8 cellular contexts compared by ENCODE assay signal in the genomic region with DNA sequence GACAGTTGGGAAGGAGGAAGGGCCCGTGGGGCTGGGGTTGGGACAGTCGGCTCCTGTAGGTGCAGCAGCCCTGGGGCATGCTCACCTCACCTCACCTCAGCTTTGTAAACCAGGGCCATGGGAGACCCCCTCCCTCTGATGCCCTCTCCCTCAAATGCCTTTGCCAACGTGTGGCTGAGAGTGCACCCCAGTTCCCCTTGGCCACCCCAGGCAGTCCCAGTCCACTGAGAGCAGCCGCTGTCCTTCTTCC. TPM values are rescaled to one million over a fixed set of nuclear protein-coding genes. Genes with fewer than 3 reads are reported as not detected.
A peak's percentile ranks its signal among the peaks of the same experiment; 100 is the strongest.
DNase-seq lines count a peak whose midpoint lies in the region; ATAC-seq, FAIRE-seq and TF ChIP-seq lines count a peak whose summit lies in the region.

No MANE protein-coding gene starts in this region.

- no peak for DNase-seq in activated CD4-positive, alpha-beta memory T cell treated with anti-CD3 and anti-CD28 coated beads for 36 hours
- no peak for DNase-seq in right atrium auricular region (ENCODE audit: low spot score)
- no peak for DNase-seq in stimulated activated naive CD8-positive, alpha-beta T cell treated with anti-CD3 and anti-CD28 coated beads, Interleukin-15, Interleukin-2, amounts not matched to agents 100 U/mL and 50 U/mL, for 24 hours
- no peak for DNase-seq in HTR-8/SVneo (ENCODE audit: insufficient read length, low spot score)

- peak overlapping the region; percentile 100 for H3K27ac Mint-ChIP-seq in activated CD4-positive, alpha-beta memory T cell treated with anti-CD3 and anti-CD28 coated beads for 36 hours

- peaks cover 8% of the 10 kb centered on the region for H3K27me3 Mint-ChIP-seq in activated CD4-positive, alpha-beta memory T cell treated with anti-CD3 and anti-CD28 coated beads for 36 hours

- peaks cover 30% of the 10 kb centered on the region for H3K36me3 Mint-ChIP-seq in activated CD4-positive, alpha-beta memory T cell treated with anti-CD3 and anti-CD28 coated beads for 36 hours

- H3K4me3 ChIP-seq in right atrium auricular region: peak overlapping the region; percentile 79 to 95

- ATAC-seq in HG02642 (IDR thresholded peaks at IDR 0.05; ENCODE audit: poor library complexity, unreplicated experiment) (peak; percentile 1), HG02884 (IDR thresholded peaks at IDR 0.05; ENCODE audit: unreplicated experiment) (no peak), HG03095 (IDR thresholded peaks at IDR 0.05; ENCODE audit: unreplicated experiment) (no peak), GM19324 (IDR thresholded peaks at IDR 0.05; ENCODE audit: low FRiP score, unreplicated experiment) (no peak)
- peak; percentile 0 for ATAC-seq in stimulated activated naive CD8-positive, alpha-beta T cell treated with anti-CD3 and anti-CD28 coated beads, Interleukin-15, Interleukin-2, amounts not matched to agents 100 U/mL and 50 U/mL, for 24 hours

- no peaks in the 10 kb centered on the region for H3K27me3 ChIP-seq in right atrium auricular region

- H3K27ac ChIP-seq in right atrium auricular region: peak overlapping the region; percentile 99

- CTCF ChIA-PET in activated CD4-positive, alpha-beta memory T cell treated with anti-CD3 and anti-CD28 coated beads for 36 hours (lab: Charles Lee): interaction anchor here (1.3 to 11.8 kb wide), 7 partner anchors 12 to 90 kb away, joined by 3 to 257 read pairs (median 32); a partner anchor contains a TSS

- POLR2A ChIA-PET in activated CD4-positive, alpha-beta memory T cell treated with anti-CD3 and anti-CD28 coated beads for 36 hours (lab: Charles Lee): interaction anchor here (0.9 to 17.4 kb wide), 11 partner anchors 9 to 197 kb away, joined by 3 to 4089 read pairs (median 10); a partner anchor contains a TSS

- no peak for FAIRE-seq in HTR-8/SVneo (lab: Jason Lieb, UNC)

- H3K4me1 ChIP-seq in right atrium auricular region: peaks cover 0 to 67% of the 10 kb centered on the region in 2 donors

- H3K4me3 Mint-ChIP-seq in activated CD4-positive, alpha-beta memory T cell treated with anti-CD3 and anti-CD28 coated beads for 36 hours: peak overlapping the region; percentile 97

- no peak for TF ChIP-seq CTCF in right atrium auricular region (IDR thresholded peaks at IDR 0.05)

- peaks cover 5% of the 10 kb centered on the region for H3K9me3 Mint-ChIP-seq in activated CD4-positive, alpha-beta memory T cell treated with anti-CD3 and anti-CD28 coated beads for 36 hours

- H3K36me3 ChIP-seq in right atrium auricular region: peaks cover 4% of the 10 kb centered on the region

- peaks cover 44% of the 10 kb centered on the region for H3K4me1 Mint-ChIP-seq in activated CD4-positive, alpha-beta memory T cell treated with anti-CD3 and anti-CD28 coated beads for 36 hours (ENCODE audit: low read depth)

- no peaks in the 10 kb centered on the region for H3K9me3 ChIP-seq in right atrium auricular region

- intact Hi-C loops in activated CD4-positive, alpha-beta memory T cell treated with anti-CD3 and anti-CD28 coated beads for 36 hours (cut with micrococcal nuclease): loop anchor here (1.0 kb wide), 3 partner anchors 8 to 54 kb away; a partner anchor contains a TSS

RNA-seq across cellular contexts. Expression of a gene that starts 4.2 kb away (rescaled TPM):
- 100 to 1,000 TPM; 593 to 683 TPM for total RNA-seq in activated CD4-positive, alpha-beta memory T cell treated with anti-CD3 and anti-CD28 coated beads for 36 hours
- 10 to 100 TPM; 43.7 to 52.5 TPM for total RNA-seq in right atrium auricular region

RNA-seq across cellular contexts. Expression of a gene that starts 31.9 kb away (rescaled TPM):
- 10 to 100 TPM; 34.7 to 37.9 TPM for total RNA-seq in activated CD4-positive, alpha-beta memory T cell treated with anti-CD3 and anti-CD28 coated beads for 36 hours
- total RNA-seq in right atrium auricular region: 10 to 100 TPM; 10.2 to 23.8 TPM

RNA-seq across cellular contexts. Expression of a gene that starts 35.9 kb away (rescaled TPM):
- 10 to 100 TPM; 14.4 to 16.1 TPM for total RNA-seq in activated CD4-positive, alpha-beta memory T cell treated with anti-CD3 and anti-CD28 coated beads for 36 hours
- total RNA-seq in right atrium auricular region: 1 to 10 TPM; 2.6 to 3.3 TPM

Comparison
In these comparisons a context has a peak if more than half of its experiments do, and no peak if none do; other contexts are left out.
1. ATAC-seq: peak in HG02642 (single experiment) and stimulated activated naive CD8-positive, alpha-beta T cell treated with anti-CD3 and anti-CD28 coated beads, Interleukin-15, Interleukin-2, amounts not matched to agents 100 U/mL and 50 U/mL, for 24 hours (single experiment); none in HG02884 (single experiment), HG03095 (single experiment) and GM19324 (single experiment).
2. RNA of a gene that starts 4.2 kb away (total RNA-seq): 593 to 683 TPM in activated CD4-positive, alpha-beta memory T cell treated with anti-CD3 and anti-CD28 coated beads for 36 hours; 43.7 to 52.5 TPM in right atrium auricular region; every median in the first group is over 10 times any median in the second.